ENCODE assay signal across 12 cellular contexts in the genomic region with DNA sequence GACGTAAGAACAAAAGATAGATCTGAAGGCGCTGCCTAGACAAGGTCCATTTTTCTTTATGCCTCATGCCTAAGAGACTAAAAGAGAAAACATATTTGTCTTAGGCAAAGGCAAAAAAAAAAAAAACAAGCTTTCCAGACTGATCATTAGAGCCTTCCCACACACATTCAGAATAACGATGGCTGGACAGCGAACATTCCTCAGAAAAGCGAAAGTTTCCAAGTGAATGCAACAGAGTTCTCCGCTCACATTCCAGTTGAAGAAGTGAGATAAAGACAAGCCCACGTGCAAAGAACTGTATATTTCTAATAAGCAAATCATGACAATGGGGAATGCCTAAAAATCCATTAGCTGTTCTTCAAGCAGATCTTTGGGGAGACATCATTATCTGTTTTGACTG.
DNase-seq lines count a peak whose midpoint lies in the region; ATAC-seq and TF ChIP-seq lines count a peak whose summit lies in the region.
"Had no signal": no experiment of that assay in that cellular context is flagged by ENCODE, and none has a peak within 500 bp of the region (broad histone marks: within the 10 kb centered on the region; RNA-seq: fewer than 3 reads in every experiment).

No MANE protein-coding gene starts in this region.

- DNase-seq in NCI-H82 (lab: John Stamatoyannopoulos, UW) (peak; percentile 62), NCI-H82 treated with DMSO at 0.1 percent for 48 hours (lab: John Stamatoyannopoulos, UW; ENCODE audit: unreplicated experiment) (no peak), cardiac fibroblast (ENCODE audit: low read depth in 2 of 2) (peak; percentile 38 to 60), left kidney (ENCODE audit: low read depth, low spot score) (peak; percentile 65), type B pancreatic cell (ENCODE audit: extremely low spot score, unreplicated experiment) (no peak), ascending aorta (ENCODE audit: low spot score in 2 of 2) (no peak)
- DNase-seq: 8988T; activated naive CD8-positive, alpha-beta T cell treated with anti-CD3 and anti-CD28 coated beads for 36 hours; stimulated activated CD4-positive, alpha-beta T cell treated with anti-CD3 and anti-CD28 coated beads, Interleukin-2, amount 100 ng/mL, for 48 hours; T-helper 9 cell had no signal

- intact Hi-C loops in ascending aorta (cut with DNase I), result no loop called here

- H3K27ac ChIP-seq in ascending aorta, result no peak overlapping the region

- H3K4me3 Mint-ChIP-seq in type B pancreatic cell, result peak overlapping the region; percentile 71
- H3K4me3 Mint-ChIP-seq: activated naive CD8-positive, alpha-beta T cell treated with anti-CD3 and anti-CD28 coated beads for 36 hours had no signal

- H3K36me3 Mint-ChIP-seq in type B pancreatic cell, result no peaks in the 10 kb centered on the region
- H3K36me3 Mint-ChIP-seq: activated naive CD8-positive, alpha-beta T cell treated with anti-CD3 and anti-CD28 coated beads for 36 hours had no signal

- H3K4me3 ChIP-seq in cardiac fibroblast (replicated peaks in 1 of 2; ENCODE audit: low read depth in 2 of 2, low read length in 2 of 2) (peak overlapping the region; percentile 6 to 41), ascending aorta (peak overlapping the region in 1 of 2 donors; percentile 16)

- H3K4me1 ChIP-seq in ascending aorta, result no peaks in the 10 kb centered on the region

- no peaks in the 10 kb centered on the region for H3K27me3 Mint-ChIP-seq in type B pancreatic cell

- H3K36me3 ChIP-seq in ascending aorta, result no peaks in the 10 kb centered on the region

- H3K4me1 Mint-ChIP-seq in type B pancreatic cell (ENCODE audit: unreplicated experiment), result peaks cover 4% of the 10 kb centered on the region
- H3K4me1 Mint-ChIP-seq: activated naive CD8-positive, alpha-beta T cell treated with anti-CD3 and anti-CD28 coated beads for 36 hours had no signal

- TF ChIP-seq CTCF in cardiac fibroblast (IDR thresholded peaks at IDR 0.05; ENCODE audit: low read depth, low read length) (no peak), type B pancreatic cell (conservative IDR thresholded peaks at IDR 0.05) (no peak), ascending aorta (IDR thresholded peaks at IDR 0.05) (no peak)

- no peaks in the 10 kb centered on the region for H3K9me3 Mint-ChIP-seq in type B pancreatic cell
- H3K9me3 Mint-ChIP-seq: activated naive CD8-positive, alpha-beta T cell treated with anti-CD3 and anti-CD28 coated beads for 36 hours had no signal

- ATAC-seq in GM19463 (IDR thresholded peaks at IDR 0.05; ENCODE audit: unreplicated experiment) (no peak), HG03520 (IDR thresholded peaks at IDR 0.05; ENCODE audit: unreplicated experiment) (no peak)

- no peaks in the 10 kb centered on the region for H3K9me3 ChIP-seq in ascending aorta

- peak overlapping the region; percentile 75 for H3K27ac Mint-ChIP-seq in type B pancreatic cell
- H3K27ac Mint-ChIP-seq: activated naive CD8-positive, alpha-beta T cell treated with anti-CD3 and anti-CD28 coated beads for 36 hours had no signal

- no peaks in the 10 kb centered on the region for H3K27me3 ChIP-seq in ascending aorta

Comparison
In these comparisons a context has a peak if more than half of its experiments do, and no peak if none do; other contexts are left out.
1. DNase-seq: peak in NCI-H82 (single experiment), cardiac fibroblast (2 of 2) and left kidney (single experiment); none in NCI-H82 treated with DMSO at 0.1 percent for 48 hours (single experiment), type B pancreatic cell (single experiment) and ascending aorta (0 of 2).